In the genomic region with DNA sequence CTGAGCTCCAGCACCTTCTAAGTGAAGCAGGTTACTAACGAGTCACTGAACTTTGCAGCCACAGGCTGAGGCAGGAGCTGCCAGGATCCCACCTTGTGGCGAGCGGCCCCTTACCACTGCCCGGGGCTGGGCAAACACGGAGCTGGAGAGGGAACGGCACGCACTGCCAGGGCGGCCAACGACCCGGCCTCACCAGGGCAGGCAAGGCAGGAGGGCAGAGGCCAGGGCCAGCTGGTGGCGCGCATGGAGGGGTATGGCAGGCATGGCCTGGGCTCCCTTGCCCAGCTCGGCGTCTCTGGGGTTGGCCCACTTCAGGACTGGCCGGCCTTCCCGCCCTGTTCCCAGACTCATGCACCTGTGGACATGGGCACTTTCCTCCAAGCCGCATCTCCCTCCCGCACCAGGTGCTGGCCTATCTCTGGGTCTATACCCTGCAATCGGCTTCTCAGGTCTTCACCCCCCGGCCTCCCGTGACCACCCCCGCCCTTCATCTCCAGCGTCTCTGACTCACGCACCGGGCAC, we compare ENCODE assay signal across 29 cellular contexts.
"Had no signal": no experiment of that assay in that cellular context is flagged by ENCODE, and none has a peak within 500 bp of the region (broad histone marks: within the 10 kb centered on the region; RNA-seq: fewer than 3 reads in every experiment).

No MANE protein-coding gene starts in this region.

- H3K36me3 Mint-ChIP-seq: natural killer cell treated with Interleukin-12 subunit alpha and Interleukin-12 subunit beta and Interleukin-15 and Interleukin-18, amount 100 ng/mL, for 72 hours; type B pancreatic cell had no signal

- H3K36me3 ChIP-seq: neutrophil, pancreas, right lobe of liver, sigmoid colon, suprapubic skin, tibial artery, transverse colon, upper lobe of right lung, uterus had no signal

- H3K9me3 Mint-ChIP-seq: natural killer cell treated with Interleukin-12 subunit alpha and Interleukin-12 subunit beta and Interleukin-15 and Interleukin-18, amount 100 ng/mL, for 72 hours; neural crest cell; type B pancreatic cell had no signal

- DNase-seq: naive B cell; naive thymus-derived CD8-positive, alpha-beta T cell; nephron progenitor cell; nucleus accumbens; psoas muscle; right lobe of liver; sigmoid colon; small intestine; stimulated activated CD4-positive, alpha-beta T cell treated with anti-CD3 and anti-CD28 coated beads, Interleukin-12 subunit alpha, Interleukin-12 subunit beta, amount 100 ng/mL, for 4 hours; stimulated activated CD4-positive, alpha-beta T cell treated with anti-CD3 and anti-CD28 coated beads, Interleukin-1b, Interleukin-23, amount 100 ng/mL, for 48 hours; stimulated activated CD4-positive, alpha-beta T cell treated with anti-CD3 and anti-CD28 coated beads, Interleukin-4, amount 100 ng/mL, for 1 hour; stimulated activated CD4-positive, alpha-beta T cell treated with anti-CD3 and anti-CD28 coated beads, Interleukin-4, amount 100 ng/mL, for 4 hours; stimulated activated CD8-positive, alpha-beta memory T cell treated with anti-CD3 and anti-CD28 coated beads, Interleukin-4, amount 100 ng/mL, for 48 hours; stimulated activated naive CD4-positive, alpha-beta T cell; substantia nigra; testis; tibial artery; transverse colon; upper lobe of right lung; uterus had no signal

- H3K9me3 ChIP-seq: neutrophil, pancreas, psoas muscle, right lobe of liver, suprapubic skin, testis, transverse colon, upper lobe of right lung, uterus had no signal

- ATAC-seq: naive thymus-derived CD8-positive, alpha-beta T cell; pancreas; psoas muscle; right cardiac atrium; stimulated activated memory B cell treated with anti-CD40 and anti-IgM and Interleukin-4, amounts not matched to agents 10 μg/mL and 1 μg/mL and 100 μg/mL, for 72 hours; upper lobe of right lung had no signal

- H3K27me3 Mint-ChIP-seq: naive thymus-derived CD8-positive, alpha-beta T cell; natural killer cell treated with Interleukin-12 subunit alpha and Interleukin-12 subunit beta and Interleukin-15 and Interleukin-18, amount 100 ng/mL, for 72 hours; stimulated activated naive CD8-positive, alpha-beta T cell treated with anti-CD3 and anti-CD28 coated beads, Interleukin-15, Interleukin-2, amounts not matched to agents 100 ng/mL and 50 ng/mL, for 24 hours; type B pancreatic cell had no signal

- H3K27me3 ChIP-seq: neutrophil, pancreas, right lobe of liver, sigmoid colon, suprapubic skin, testis, transverse colon, upper lobe of right lung, uterus had no signal

- H3K4me3 Mint-ChIP-seq: naive thymus-derived CD8-positive, alpha-beta T cell; natural killer cell treated with Interleukin-12 subunit alpha and Interleukin-12 subunit beta and Interleukin-15 and Interleukin-18, amount 100 ng/mL, for 72 hours; nephron progenitor cell; neural crest cell; stimulated activated memory B cell treated with anti-CD40 and anti-IgM and Interleukin-4, amounts not matched to agents 10 μg/mL and 1 μg/mL and 100 μg/mL, for 72 hours; stimulated activated naive CD8-positive, alpha-beta T cell treated with anti-CD3 and anti-CD28 coated beads, Interleukin-15, Interleukin-2, amounts not matched to agents 100 ng/mL and 50 ng/mL, for 24 hours; type B pancreatic cell had no signal

- H3K27ac ChIP-seq: neutrophil, pancreas, psoas muscle, right lobe of liver, sigmoid colon, suprapubic skin, testis, tibial artery, transverse colon, upper lobe of right lung, uterus had no signal

- H3K4me3 ChIP-seq: pancreas, psoas muscle, right lobe of liver, sigmoid colon, suprapubic skin, testis, tibial artery, transverse colon, upper lobe of right lung, uterus had no signal

- H3K27ac Mint-ChIP-seq: naive B cell; natural killer cell treated with Interleukin-12 subunit alpha and Interleukin-12 subunit beta and Interleukin-15 and Interleukin-18, amount 100 ng/mL, for 72 hours; nephron progenitor cell; stimulated activated memory B cell treated with anti-CD40 and anti-IgM and Interleukin-4, amounts not matched to agents 10 μg/mL and 1 μg/mL and 100 μg/mL, for 72 hours; stimulated activated naive CD8-positive, alpha-beta T cell treated with anti-CD3 and anti-CD28 coated beads, Interleukin-15, Interleukin-2, amounts not matched to agents 100 ng/mL and 50 ng/mL, for 24 hours; type B pancreatic cell had no signal

- H3K4me1 ChIP-seq: pancreas, psoas muscle, right lobe of liver, sigmoid colon, suprapubic skin, testis, tibial artery, transverse colon, uterus had no signal
